Comparison of ENCODE assay signal across 8 cellular contexts in the genomic region with DNA sequence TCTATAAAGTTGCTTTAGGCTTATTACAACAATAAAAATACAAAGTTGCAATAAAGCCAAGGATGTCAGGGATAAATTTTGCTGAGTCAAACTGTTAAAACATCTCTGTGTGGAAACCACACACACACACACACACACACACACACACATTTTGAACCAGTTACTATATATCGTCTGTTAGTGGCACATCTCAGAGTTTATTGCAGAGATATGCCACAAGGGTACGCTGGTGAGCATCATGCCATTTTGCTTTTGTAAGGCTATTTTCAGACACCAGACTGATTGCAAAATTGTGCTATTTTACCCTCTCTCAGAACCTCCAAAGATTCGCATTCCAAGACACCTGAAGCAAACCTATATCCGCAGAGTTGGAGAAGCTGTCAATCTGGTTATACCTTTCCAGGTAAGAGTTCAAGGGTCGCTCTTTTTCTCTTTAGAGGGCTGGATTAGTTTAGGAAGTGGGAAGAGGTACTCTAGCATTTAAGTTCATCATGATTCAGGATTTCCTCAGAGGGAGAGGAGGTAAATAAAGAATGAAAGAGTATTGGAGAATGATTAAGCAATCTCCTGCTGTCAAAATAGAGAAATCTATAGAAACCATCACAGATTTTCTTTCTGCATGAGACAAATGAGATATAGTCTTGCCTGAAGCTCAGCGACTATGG. TPM values are rescaled to one million over a fixed set of nuclear protein-coding genes. Genes with fewer than 3 reads are reported as not detected.
DNase-seq lines count a peak whose midpoint lies in the region; ATAC-seq, FAIRE-seq and TF ChIP-seq lines count a peak whose summit lies in the region.

No MANE protein-coding gene starts in this region.

- peak in 1 of 2 experiments; percentile 38; a peak in 2 of 5 replicates for TF ChIP-seq RAD21 in A549 (conservative IDR thresholded peaks at IDR 0.05 in 1 of 2, IDR thresholded peaks at IDR 0.05 in 1 of 2)

- H3K79me2 ChIP-seq in OCI-LY1 (ENCODE audit: insufficient read depth, low read length), result no peaks in the 10 kb centered on the region

- intact Hi-C loops in testis (cut with DNase I; ENCODE audit: low total_unique reads), result no loop called here

- no peak overlapping the region for H3K4me3 ChIP-seq in A549
- no peak overlapping the region for H3K4me3 ChIP-seq in OCI-LY1 (ENCODE audit: low read depth, low read length, poor library complexity, severe bottlenecking)
- H3K4me3 ChIP-seq in astrocyte of the spinal cord (ENCODE audit: low read depth, low read length), result no peak overlapping the region
- H3K4me3 ChIP-seq in testis, result no peak overlapping the region

- H3K4me2 ChIP-seq in A549 (no peak overlapping the region), OCI-LY1 (ENCODE audit: low read length) (peak overlapping the region; percentile 21; the same call in 1 of the 2 replicates)

- WGBS in A549 (ENCODE audit: missing lambda C conversion rate), result 37% methylated on average over 6 of the region's 6 CpGs
- WGBS in testis, 2 donors, result 64 to 71% methylated on average over 6 of the region's 6 CpGs

- no peaks in the 10 kb centered on the region for H4K20me1 ChIP-seq in OCI-LY1 (ENCODE audit: insufficient read depth, low read length)

- POLR2A ChIA-PET in A549 (lab: Yijun Ruan, JAX), result no interaction called here

- FAIRE-seq in A549 (lab: Jason Lieb, UNC), result no peak

- H3K9ac ChIP-seq in OCI-LY1 (ENCODE audit: low read length), result no peak overlapping the region

- in situ Hi-C loops in astrocyte of the spinal cord (cut with HindIII; ENCODE audit: low sequenced_read_pairs), result no loop called here

- no peaks in the 10 kb centered on the region for H3F3A ChIP-seq in OCI-LY1 (ENCODE audit: insufficient read depth, low read length)

- TF ChIP-seq CTCF in A549 (IDR thresholded peaks at IDR 0.05) (peak; percentile 20; the same call in 2 of the 3 replicates), GM12872 (IDR thresholded peaks at IDR 0.05; ENCODE audit: insufficient read depth, low read depth, low read length) (peak; percentile 76), OCI-LY1 (IDR thresholded peaks at IDR 0.05; ENCODE audit: low read length) (peak; percentile 86), astrocyte of the spinal cord (IDR thresholded peaks at IDR 0.05; ENCODE audit: low read depth, low read length) (peak; percentile 51), testis (IDR thresholded peaks at IDR 0.05) (peak; percentile 14 to 80 (median 62))

- H3K27ac ChIP-seq in A549 (no peak overlapping the region), OCI-LY1 (ENCODE audit: low read depth, low read length, poor library complexity, severe bottlenecking) (peak overlapping the region; percentile 61), testis (no peak overlapping the region)

- H3K9me3 ChIP-seq in A549 (no peaks in the 10 kb centered on the region), OCI-LY1 (ENCODE audit: low read length) (no peaks in the 10 kb centered on the region), testis (no peaks in the 10 kb centered on the region)

- no peaks in the 10 kb centered on the region for H3K9me2 ChIP-seq in OCI-LY1 (ENCODE audit: low read depth, low read length)

- TF ChIP-seq EP300 in A549 (IDR thresholded peaks at IDR 0.05), result no peak

- TF ChIP-seq POLR2A in A549 (IDR thresholded peaks at IDR 0.05; ENCODE audit: low read length) (no peak), testis (IDR thresholded peaks at IDR 0.05) (no peak)

- DNase-seq in A549 (ENCODE audit: low read depth in 1 of 2, low spot score in 1 of 2) (peak; percentile 44 to 69), astrocyte of the spinal cord (ENCODE audit: low read depth, low spot score) (peak; percentile 15), islet precursor cell (peak; percentile 65), testis (peak; percentile 36)

- ATAC-seq in A549 (peak; percentile 51 to 78; a peak in 4 of 6 replicates), HG03354 (IDR thresholded peaks at IDR 0.05; ENCODE audit: poor library complexity, severe bottlenecking, unreplicated experiment) (no peak), HG03108 (IDR thresholded peaks at IDR 0.05; ENCODE audit: unreplicated experiment) (no peak)

- H3K4me1 ChIP-seq in A549 (no peaks in the 10 kb centered on the region), OCI-LY1 (ENCODE audit: insufficient read depth, low read length, severe bottlenecking) (peaks cover 62% of the 10 kb centered on the region), testis (no peaks in the 10 kb centered on the region)

- H3K27me3 ChIP-seq in OCI-LY1 (ENCODE audit: insufficient read depth, low read length) (no peaks in the 10 kb centered on the region), testis (no peaks in the 10 kb centered on the region)

- CTCF ChIA-PET in A549 (lab: Yijun Ruan, JAX), result interaction anchor here (1.1 kb wide), 1 partner anchor 24 kb away, joined by 3 read pairs; no protein-coding TSS in a partner anchor

- no peak overlapping the region for H2AFZ ChIP-seq in OCI-LY1 (ENCODE audit: low read length)

- no peaks in the 10 kb centered on the region for H3K36me3 ChIP-seq in OCI-LY1 (ENCODE audit: insufficient read depth, low read length)
- H3K36me3 ChIP-seq in testis (ENCODE audit: low read depth, missing control alignments), result no peaks in the 10 kb centered on the region

TF ChIP-seq in A549, 52 proteins besides CTCF, POLR2A, EP300 and RAD21:
- TF ChIP-seq SMC3 (IDR thresholded peaks at IDR 0.05) (0 out of 3 replicates have a peak, but pooled peaks have one; percentile 14), ZC3H11A (IDR thresholded peaks at IDR 0.05) (no peak), HDAC2 (IDR thresholded peaks at IDR 0.05) (no peak), CEBPB (IDR thresholded peaks at IDR 0.05) (peak in 1 of 2 experiments; percentile 18; a peak in 1 of 4 replicates), GATA3 (IDR thresholded peaks at IDR 0.05; ENCODE audit: borderline replicate concordance) (no peak), MAFK (IDR thresholded peaks at IDR 0.05; ENCODE audit: partially characterized antibody) (peak; percentile 69)

RNA-seq across cellular contexts. Expression of gene CHPT1, which starts 27.3 kb away (rescaled TPM):
- polyA plus RNA-seq in A549 (2011; rRNA removed), result 84.0 and 102 TPM in 2 replicates
- 53.0 and 97.1 TPM in 2 replicates for polyA plus RNA-seq in A549 (2012; cell fraction: cytosol; rRNA removed)
- polyA plus RNA-seq in A549 (2012; cell fraction: nucleus; rRNA removed), result 29.9 and 39.7 TPM in 2 replicates
- 51.2 to 52.0 TPM (median 51.5 TPM) in 3 replicates for polyA plus RNA-seq in A549 (2017; fragmentation: RNase III; extraction: RNeasy Plus Mini Kit Qiagen cat#74134 plus additional on column Dnase treatment)
- 20.2 and 24.6 TPM in 2 replicates for polyA minus RNA-seq in A549 (2011; rRNA and poly(A)+ RNA removed)
- total RNA-seq in testis, result 100 to 1,000 TPM; 154 to 267 TPM
- polyA plus RNA-seq in testis (ENCODE audit: insufficient read depth, low read depth, low replicate concordance), result 150 TPM

Comparison
In these comparisons a context has a peak if more than half of its experiments do, and no peak if none do; other contexts are left out.
1. ATAC-seq: peak in A549 (2 of 2); none in HG03354 (single experiment) and HG03108 (single experiment).
2. DNase-seq: peak in every context shown above with its lines; median percentile 65 in islet precursor cell; 56 in A549; 36 in testis; 15 in astrocyte of the spinal cord.
3. CTCF ChIP-seq: peak in every context shown above with its lines; median percentile 86 in OCI-LY1; 76 in GM12872; 62 in testis; 51 in astrocyte of the spinal cord; 20 in A549.